In genomic region chr2:232487385-232488096, GRCh38 we compare ENCODE assay signal across 11 cellular contexts. TPM values are rescaled to one million over a fixed set of nuclear protein-coding genes. Genes with fewer than 3 reads are reported as not detected.
DNase-seq lines count a peak whose midpoint lies in the region; ATAC-seq and TF ChIP-seq lines count a peak whose summit lies in the region.
"Had no signal": no experiment of that assay in that cellular context is flagged by ENCODE, and none has a peak within 500 bp of the region (broad histone marks: within the 10 kb centered on the region; RNA-seq: fewer than 3 reads in every experiment).

Gene ECEL1, minus strand, starts transcription at chr2:232487834. Its CDS starts 1,181 bp downstream, at chr2:232486653.

- no peaks in the 10 kb centered on the region for H3K4me1 ChIP-seq in right cardiac atrium (ENCODE audit: control insufficient read depth, insufficient read depth, low read length)
- H3K4me1 ChIP-seq in mesenchymal stem cell (ENCODE audit: control insufficient read depth, insufficient read depth, low read depth, low read length) = peaks cover 14% of the 10 kb centered on the region
- H3K4me1 ChIP-seq in vagina = peaks cover 10% of the 10 kb centered on the region
- no peaks in the 10 kb centered on the region for H3K4me1 ChIP-seq in PC-3 (ENCODE audit: insufficient read depth, low read length)

- TF ChIP-seq CTCF in vagina (IDR thresholded peaks at IDR 0.05) (no peak), PC-3 (conservative IDR thresholded peaks at IDR 0.05; ENCODE audit: low read depth, low read length) (no peak)

- no peak within 1 kb of the TSS for H2BK120ac ChIP-seq in mesenchymal stem cell (ENCODE audit: low read depth, low read length)

- POLR2A ChIA-PET in activated CD8-positive, alpha-beta T cell treated with anti-CD3 and anti-CD28 coated beads, Interleukin-2, amount 10 ng/mL, durations not matched to agents 7 days and 5 days (lab: Charles Lee) = no interaction called here
- POLR2A ChIA-PET in PC-3 (lab: Charles Lee; ENCODE audit: unreplicated experiment) = no interaction called here

- no peaks in the 10 kb centered on the region for H3K79me2 ChIP-seq in PC-3 (ENCODE audit: low read length)

- H3K36me3 Mint-ChIP-seq in activated CD8-positive, alpha-beta T cell treated with anti-CD3 and anti-CD28 coated beads, Interleukin-2, amount 10 ng/mL, durations not matched to agents 7 days and 5 days (ENCODE audit: low read depth) = no peaks in the 10 kb centered on the region

- CTCF ChIA-PET in activated CD8-positive, alpha-beta T cell treated with anti-CD3 and anti-CD28 coated beads, Interleukin-2, amount 10 ng/mL, durations not matched to agents 7 days and 5 days (lab: Charles Lee) = no interaction called here
- CTCF ChIA-PET in PC-3 (lab: Charles Lee) = no interaction called here

- H3K4ac ChIP-seq in mesenchymal stem cell (ENCODE audit: low read depth in 1 of 2, low read length in 2 of 2) = no peak within 1 kb of the TSS

- TF ChIP-seq POLR2A in vagina (IDR thresholded peaks at IDR 0.05) = no peak

- no peak within 1 kb of the TSS for H4K8ac ChIP-seq in mesenchymal stem cell (ENCODE audit: low read length)

- H3K4me3 Mint-ChIP-seq in activated CD8-positive, alpha-beta T cell treated with anti-CD3 and anti-CD28 coated beads, Interleukin-2, amount 10 ng/mL, durations not matched to agents 7 days and 5 days = no peak within 1 kb of the TSS

- H3K4me2 ChIP-seq in mesenchymal stem cell (ENCODE audit: low read length, poor library complexity, severe bottlenecking) (peak within 1 kb of the TSS; percentile 40), PC-3 (ENCODE audit: low read length) (no peak within 1 kb of the TSS)

- no peak within 1 kb of the TSS for H3K18ac ChIP-seq in mesenchymal stem cell (ENCODE audit: low read depth in 1 of 2, low read length in 2 of 2)

- H3K79me1 ChIP-seq in mesenchymal stem cell (replicated peaks; ENCODE audit: low read length, poor library complexity, severe bottlenecking) = no peaks in the 10 kb centered on the region

- no peak within 1 kb of the TSS for H2AK5ac ChIP-seq in mesenchymal stem cell (ENCODE audit: low read length, severe bottlenecking)

- no peaks in the 10 kb centered on the region for H3K27me3 ChIP-seq in right cardiac atrium (ENCODE audit: control insufficient read depth, insufficient read depth)
- H3K27me3 ChIP-seq in mesenchymal stem cell (ENCODE audit: control insufficient read depth in 1 of 2, insufficient read depth in 1 of 2, low read length in 2 of 2) = peaks cover 76 to 85% of the 10 kb centered on the region in 2 experiments
- H3K27me3 ChIP-seq in vagina = peaks cover 21% of the 10 kb centered on the region
- no peaks in the 10 kb centered on the region for H3K27me3 ChIP-seq in PC-3 (ENCODE audit: low read length)

- H3F3A ChIP-seq in PC-3 (ENCODE audit: low read length, unreplicated experiment) = no peaks in the 10 kb centered on the region

- no peak within 1 kb of the TSS for H2BK12ac ChIP-seq in mesenchymal stem cell (ENCODE audit: low read length in 2 of 2)

- no peaks in the 10 kb centered on the region for H3K9me3 ChIP-seq in right cardiac atrium (ENCODE audit: control insufficient read depth, low read length)
- H3K9me3 ChIP-seq in mesenchymal stem cell (ENCODE audit: control insufficient read depth, low read length) = no peaks in the 10 kb centered on the region
- no peaks in the 10 kb centered on the region for H3K9me3 ChIP-seq in vagina
- no peaks in the 10 kb centered on the region for H3K9me3 ChIP-seq in PC-3 (ENCODE audit: low read length)

- 2% methylated on average over 99 of the region's 102 CpGs for WGBS in right cardiac atrium
- 4% methylated on average over 24 of the region's 102 CpGs for WGBS in mesenchymal stem cell

- DNase-seq in right cardiac atrium (peak in 1 of 3 donors; percentile 50), left cardiac atrium (no peak), mesenchymal stem cell (no peak), vagina (ENCODE audit: extremely low spot score in 2 of 2) (no peak), PC-3 (no peak), NOMO-1 treated with dmso at 0.1 percent for 144 hours (lab: John Stamatoyannopoulos, UW; ENCODE audit: unreplicated experiment) (no peak)
- no peak for DNase-seq in activated CD8-positive, alpha-beta T cell treated with anti-CD3 and anti-CD28 coated beads, Interleukin-2, amount 10 ng/mL, durations not matched to agents 7 days and 5 days
- DNase-seq: activated CD4-positive, alpha-beta T cell treated with anti-CD3 and anti-CD28 coated beads for 4 hours; NCI-H446 had no signal

- intact Hi-C loops in right cardiac atrium (cut with DNase I) (no loop called here), left cardiac atrium (cut with DNase I) (no loop called here), vagina (cut with DNase I) (no loop called here), PC-3 (cut with micrococcal nuclease) (no loop called here)

- H3K27ac Mint-ChIP-seq in activated CD8-positive, alpha-beta T cell treated with anti-CD3 and anti-CD28 coated beads, Interleukin-2, amount 10 ng/mL, durations not matched to agents 7 days and 5 days = no peak within 1 kb of the TSS

- H3K14ac ChIP-seq in mesenchymal stem cell (ENCODE audit: low read length in 2 of 2) = no peak within 1 kb of the TSS

- H3K9me2 ChIP-seq in PC-3 (replicated peaks; ENCODE audit: low read length) = no peaks in the 10 kb centered on the region

- H2BK15ac ChIP-seq in mesenchymal stem cell (ENCODE audit: low read depth, poor library complexity, severe bottlenecking) = no peak within 1 kb of the TSS

- peak within 1 kb of the TSS in 1 of 2 experiments; percentile 14 for H3K23ac ChIP-seq in mesenchymal stem cell (ENCODE audit: low read length in 2 of 2)

- H2AFZ ChIP-seq in mesenchymal stem cell (ENCODE audit: low read depth, low read length) (no peak within 1 kb of the TSS), PC-3 (ENCODE audit: low read length) (no peak within 1 kb of the TSS)

- no peak within 1 kb of the TSS for H2BK5ac ChIP-seq in mesenchymal stem cell (ENCODE audit: low read depth, low read length, poor library complexity, severe bottlenecking)

- H3K4me3 ChIP-seq in right cardiac atrium (ENCODE audit: low read length) (peak within 1 kb of the TSS; percentile 12), mesenchymal stem cell (ENCODE audit: insufficient read depth in 1 of 2, low read depth in 1 of 2, low read length in 2 of 2) (no peak within 1 kb of the TSS), vagina (peak within 1 kb of the TSS; percentile 20 to 26), PC-3 (ENCODE audit: low read length) (no peak within 1 kb of the TSS)

- H3K4me1 Mint-ChIP-seq in activated CD8-positive, alpha-beta T cell treated with anti-CD3 and anti-CD28 coated beads, Interleukin-2, amount 10 ng/mL, durations not matched to agents 7 days and 5 days (ENCODE audit: low read depth) = peaks cover 5% of the 10 kb centered on the region

- H4K20me1 ChIP-seq in PC-3 (ENCODE audit: low read length) = no peaks in the 10 kb centered on the region

- H3K9me3 Mint-ChIP-seq in activated CD8-positive, alpha-beta T cell treated with anti-CD3 and anti-CD28 coated beads, Interleukin-2, amount 10 ng/mL, durations not matched to agents 7 days and 5 days (ENCODE audit: insufficient read depth) = no peaks in the 10 kb centered on the region

- H4K91ac ChIP-seq in mesenchymal stem cell (ENCODE audit: low read length) = no peak within 1 kb of the TSS

- peaks cover 47% of the 10 kb centered on the region for H3K27me3 Mint-ChIP-seq in activated CD8-positive, alpha-beta T cell treated with anti-CD3 and anti-CD28 coated beads, Interleukin-2, amount 10 ng/mL, durations not matched to agents 7 days and 5 days (ENCODE audit: low read depth)

- BruUV-seq in PC-3 (replicated peaks; lab: Mats Ljungman, UMichigan) = no TSS peak

- H3K36me3 ChIP-seq in mesenchymal stem cell (ENCODE audit: control insufficient read depth in 1 of 2, insufficient read depth in 2 of 2, low read depth in 1 of 2, low read length in 2 of 2) (no peaks in the 10 kb centered on the region), vagina (no peaks in the 10 kb centered on the region), PC-3 (ENCODE audit: low read depth, low read length) (no peaks in the 10 kb centered on the region)

- ATAC-seq in right cardiac atrium (no peak), left cardiac atrium (no peak), PC-3 (no peak; the same call in 1 of the 2 replicates), HG03108 (IDR thresholded peaks at IDR 0.05; ENCODE audit: unreplicated experiment) (no peak)
- ATAC-seq in activated CD8-positive, alpha-beta T cell treated with anti-CD3 and anti-CD28 coated beads, Interleukin-2, amount 10 ng/mL, durations not matched to agents 7 days and 5 days = peak; percentile 29

- H3K9ac ChIP-seq in mesenchymal stem cell (ENCODE audit: low read length) (no peak within 1 kb of the TSS), PC-3 (ENCODE audit: low read length) (no peak within 1 kb of the TSS)

- no peak within 1 kb of the TSS for H3K27ac ChIP-seq in right cardiac atrium (ENCODE audit: low read length)
- H3K27ac ChIP-seq in mesenchymal stem cell (ENCODE audit: low read length, poor library complexity, severe bottlenecking) = no peak within 1 kb of the TSS
- H3K27ac ChIP-seq in vagina = no peak within 1 kb of the TSS
- no peak within 1 kb of the TSS for H3K27ac ChIP-seq in PC-3 (ENCODE audit: low read length)

RNA-seq across cellular contexts. Expression of gene ECEL1, which starts in this region (rescaled TPM):
- under 1 TPM in 1 of 4 donors, not detected in 3; 0.25 TPM for total RNA-seq in right cardiac atrium
- 0.05 TPM for polyA plus RNA-seq in right cardiac atrium
- total RNA-seq in left cardiac atrium = under 1 TPM; 0.26 to 0.47 TPM
- total RNA-seq in activated CD8-positive, alpha-beta T cell treated with anti-CD3 and anti-CD28 coated beads, Interleukin-2, amount 10 ng/mL, durations not matched to agents 7 days and 5 days = not detected
- polyA plus RNA-seq in mesenchymal stem cell (2013, experiment 1 of 2) = not detected
- polyA plus RNA-seq in mesenchymal stem cell (2013, experiment 2 of 2) = not detected
- total RNA-seq in vagina = not detected
- not detected in 2 replicates for total RNA-seq in PC-3 (2014; rRNA removed)
- polyA plus RNA-seq: keratinocyte had no signal

Comparison
In these comparisons a context has a peak if more than half of its experiments do, and no peak if none do; other contexts are left out.
1. Peak in ATAC-seq in activated CD8-positive, alpha-beta T cell treated with anti-CD3 and anti-CD28 coated beads, Interleukin-2, amount 10 ng/mL, durations not matched to agents 7 days and 5 days; RNA of the gene not detected or under 1 TPM.
2. H3K4me3 ChIP-seq: peak in right cardiac atrium (single experiment) and vagina (2 of 2); none in mesenchymal stem cell (0 of 2) and PC-3 (single experiment).